In genomic region chr1:24640288-24640687, GRCh38 we compare ENCODE assay signal across 14 cellular contexts. TPM values are rescaled to one million over a fixed set of nuclear protein-coding genes. Genes with fewer than 3 reads are reported as not detected.
A peak's percentile ranks its signal among the peaks of the same experiment; 100 is the strongest.
DNase-seq lines count a peak whose midpoint lies in the region; ATAC-seq, FAIRE-seq and TF ChIP-seq lines count a peak whose summit lies in the region.
"Had no signal": no experiment of that assay in that cellular context is flagged by ENCODE, and none has a peak within 500 bp of the region (broad histone marks: within the 10 kb centered on the region; RNA-seq: fewer than 3 reads in every experiment).

No MANE protein-coding gene starts in this region.

- DNase-seq in NCI-H2029 (lab: John Stamatoyannopoulos, UW) (peak; percentile 63), NCI-H2029 treated with DMSO at 0.1 percent for 48 hours (lab: John Stamatoyannopoulos, UW) (no peak), Calu3 (no peak), K562 (ENCODE audit: extremely low read depth in 1 of 4, low spot score in 3 of 4) (peak in 1 of 4 experiments; percentile 53), GM19239 (ENCODE audit: insufficient read length, low spot score) (no peak)
- no peak for DNase-seq in naive thymus-derived CD8-positive, alpha-beta T cell
- DNase-seq: activated CD4-positive, alpha-beta T cell treated with anti-CD3 and anti-CD28 coated beads for 1 hour; activated naive CD8-positive, alpha-beta T cell treated with anti-CD3 and anti-CD28 coated beads, Interleukin-2, amount 10 ng/mL, durations not matched to agents 7 days and 5 days; NCI-H526 treated with DMSO at 0.1 percent for 48 hours; stimulated activated CD4-positive, alpha-beta T cell treated with anti-CD3 and anti-CD28 coated beads, Interleukin-4, amount 100 ng/mL, for 24 hours had no signal

- peaks cover 18 to 19% of the 10 kb centered on the region in 2 experiments for H3K4me1 ChIP-seq in K562 (replicated peaks in 1 of 2; ENCODE audit: control insufficient read depth in 2 of 2, insufficient read depth in 2 of 2, low read length in 2 of 2)

- TF ChIP-seq POLR2A in K562 (conservative IDR thresholded peaks at IDR 0.05): no peak

- 72% methylated on average over 7 of the region's 7 CpGs for WGBS in K562 (ENCODE audit: insufficient coverage, low coverage, missing lambda C conversion rate)

- no peaks in the 10 kb centered on the region for H3K9me1 ChIP-seq in K562 (ENCODE audit: control insufficient read depth, insufficient read depth, low read length)

- H3K4me2 ChIP-seq in K562 (ENCODE audit: insufficient read depth, low read length): no peak overlapping the region

- peaks cover 14% of the 10 kb centered on the region for H4K20me1 ChIP-seq in K562 (replicated peaks; ENCODE audit: control insufficient read depth, insufficient read depth, low read length)

- peaks cover 31% of the 10 kb centered on the region for H3K4me1 Mint-ChIP-seq in Calu3 (ENCODE audit: low read depth, unreplicated experiment)
- H3K4me1 Mint-ChIP-seq in naive thymus-derived CD8-positive, alpha-beta T cell: peaks cover 14 to 30% (median 27%) of the 10 kb centered on the region in 4 donors

- H3K9me3 ChIP-seq in K562 (replicated peaks; ENCODE audit: control insufficient read depth, insufficient read depth, low read depth, low read length): no peaks in the 10 kb centered on the region

- no peak overlapping the region for H3K9ac ChIP-seq in K562 (ENCODE audit: insufficient read depth in 1 of 2, low read depth in 2 of 2, low read length in 2 of 2)

- H3K79me2 ChIP-seq in K562 (ENCODE audit: control insufficient read depth, insufficient read depth, low read length): peaks cover 34% of the 10 kb centered on the region

- in situ Hi-C loops in K562 (cut with MboI): no loop called here

- TF ChIP-seq CTCF in Calu3 (IDR thresholded peaks at IDR 0.05; ENCODE audit: unreplicated experiment) (no peak), K562 (IDR thresholded peaks at IDR 0.05 in 2 of 3, conservative IDR thresholded peaks at IDR 0.05 in 1 of 3; ENCODE audit: insufficient read depth in 2 of 3, low read depth in 1 of 3, low read length in 3 of 3) (no peak)

- no peaks in the 10 kb centered on the region for H3K9me3 Mint-ChIP-seq in Calu3 (ENCODE audit: low read depth, unreplicated experiment)
- no peaks in the 10 kb centered on the region for H3K9me3 Mint-ChIP-seq in naive thymus-derived CD8-positive, alpha-beta T cell
- H3K9me3 Mint-ChIP-seq: activated naive CD8-positive, alpha-beta T cell treated with anti-CD3 and anti-CD28 coated beads, Interleukin-2, amount 10 ng/mL, durations not matched to agents 7 days and 5 days had no signal

- H3K27ac Mint-ChIP-seq in Calu3 (ENCODE audit: unreplicated experiment): peak overlapping the region; percentile 9
- peak overlapping the region in 9 of 10 donors; percentile 38 to 100 (median 99) for H3K27ac Mint-ChIP-seq in naive thymus-derived CD8-positive, alpha-beta T cell

- no peak overlapping the region for H3K4me3 Mint-ChIP-seq in Calu3 (ENCODE audit: low read depth, unreplicated experiment)
- H3K4me3 Mint-ChIP-seq in naive thymus-derived CD8-positive, alpha-beta T cell: peak overlapping the region in 7 of 10 donors; percentile 31 to 96 (median 81)
- H3K4me3 Mint-ChIP-seq: activated naive CD8-positive, alpha-beta T cell treated with anti-CD3 and anti-CD28 coated beads, Interleukin-2, amount 10 ng/mL, durations not matched to agents 7 days and 5 days had no signal

- no peak for TF ChIP-seq RAD21 in K562 (CRISPR knock-in tag; conservative IDR thresholded peaks at IDR 0.05 in 1 of 2, IDR thresholded peaks at IDR 0.05 in 1 of 2)

- intact Hi-C loops in Calu3 (cut with micrococcal nuclease; ENCODE audit: unreplicated experiment) (no loop called here), K562 (cut with micrococcal nuclease) (loop anchor here (5.0 kb wide), 1 partner anchor 107 kb away; the partner anchor contains the start of gene CLIC4)

- H3K36me3 Mint-ChIP-seq in Calu3 (ENCODE audit: insufficient read depth, unreplicated experiment): peaks cover 42% of the 10 kb centered on the region
- peaks cover 0 to 8% (median 0%) of the 10 kb centered on the region in 3 donors for H3K36me3 Mint-ChIP-seq in naive thymus-derived CD8-positive, alpha-beta T cell

- no peak overlapping the region for H3K4me3 ChIP-seq in K562
- H3K4me3 ChIP-seq: lung, SJSA1 had no signal

- FAIRE-seq in K562 (lab: Jason Lieb, UNC) (no peak), GM19239 (lab: Jason Lieb, UNC) (no peak)

- H3K27me3 ChIP-seq in K562 (ENCODE audit: control insufficient read depth in 2 of 2, insufficient read depth in 2 of 2, low read length in 2 of 2): peaks cover 2 to 6% of the 10 kb centered on the region in 2 experiments; a peak in 3 of 5 replicates
- H3K27me3 ChIP-seq: SJSA1 had no signal

- CTCF ChIA-PET in Calu3 (lab: Charles Lee): interaction anchor here (0.5 to 0.6 kb wide), 3 partner anchors 104 to 437 kb away, joined by 3 to 6 read pairs (median 3); no protein-coding TSS in a partner anchor
- CTCF ChIA-PET in K562 (lab: Yijun Ruan, JAX; ENCODE audit: low intra/inter-chr PET ratio): interaction anchor here (0.5 kb wide), 1 partner anchor 51 kb away, joined by 3 read pairs; no protein-coding TSS in a partner anchor

- no peaks in the 10 kb centered on the region for H3K27me3 Mint-ChIP-seq in Calu3 (ENCODE audit: unreplicated experiment)
- H3K27me3 Mint-ChIP-seq in naive thymus-derived CD8-positive, alpha-beta T cell: no peaks in the 10 kb centered on the region

- H3K36me3 ChIP-seq in K562 (ENCODE audit: control insufficient read depth, insufficient read depth, low read length): peaks cover 13% of the 10 kb centered on the region

- ATAC-seq in K562: no peak
- no peak for ATAC-seq in naive thymus-derived CD8-positive, alpha-beta T cell
- no peak for ATAC-seq in HG03095 (IDR thresholded peaks at IDR 0.05; ENCODE audit: unreplicated experiment)
- ATAC-seq in GM18868 (IDR thresholded peaks at IDR 0.05; ENCODE audit: unreplicated experiment): no peak

- H3K27ac ChIP-seq in K562 (ENCODE audit: extremely low read depth, low read depth, low read length): no peak overlapping the region
- H3K27ac ChIP-seq: SJSA1 had no signal

- no peak for TF ChIP-seq EP300 in K562 (IDR thresholded peaks at IDR 0.05; ENCODE audit: low read length)

- H2AFZ ChIP-seq in K562 (ENCODE audit: low read depth, low read length): no peak overlapping the region

- POLR2A ChIA-PET in K562 (lab: Yijun Ruan, JAX): interaction anchor here (0.5 to 0.6 kb wide), 2 partner anchors 9 to 10 kb away, joined by 3 read pairs; no protein-coding TSS in a partner anchor
- POLR2A ChIA-PET in naive thymus-derived CD8-positive, alpha-beta T cell (lab: Charles Lee): interaction anchor here (0.7 kb wide), 1 partner anchor 127 kb away, joined by 3 read pairs; no protein-coding TSS in a partner anchor

- BruUV-seq in Calu3 (replicated peaks; lab: Mats Ljungman, UMichigan): no TSS peak
- BruUV-seq in K562 (replicated peaks; lab: Mats Ljungman, UMichigan): no TSS peak

TF ChIP-seq in K562, 482 proteins besides CTCF, POLR2A, EP300 and RAD21 (continues in another document):
- TF ChIP-seq, protein P1, sequence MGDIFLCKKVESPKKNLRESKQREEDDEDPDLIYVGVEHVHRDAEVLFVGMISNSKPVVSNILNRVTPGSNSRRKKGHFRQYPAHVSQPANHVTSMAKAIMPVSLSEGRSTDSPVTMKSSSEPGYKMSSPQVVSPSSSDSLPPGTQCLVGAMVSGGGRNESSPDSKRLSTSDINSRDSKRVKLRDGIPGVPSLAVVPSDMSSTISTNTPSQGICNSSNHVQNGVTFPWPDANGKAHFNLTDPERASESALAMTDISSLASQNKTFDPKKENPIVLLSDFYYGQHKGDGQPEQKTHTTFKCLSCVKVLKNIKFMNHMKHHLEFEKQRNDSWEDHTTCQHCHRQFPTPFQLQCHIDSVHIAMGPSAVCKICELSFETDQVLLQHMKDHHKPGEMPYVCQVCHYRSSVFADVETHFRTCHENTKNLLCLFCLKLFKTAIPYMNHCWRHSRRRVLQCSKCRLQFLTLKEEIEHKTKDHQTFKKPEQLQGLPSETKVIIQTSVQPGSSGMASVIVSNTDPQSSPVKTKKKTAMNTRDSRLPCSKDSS (IDR thresholded peaks at IDR 0.05; ENCODE audit: low read depth, partially characterized antibody): no peak
- TF ChIP-seq EP400 (IDR thresholded peaks at IDR 0.05): no peak

RNA-seq across cellular contexts. Expression of gene SRRM1, which starts 2.8 kb away (rescaled TPM):
- total RNA-seq in Calu3 (2022): 122 and 130 TPM in 2 replicates
- 217 and 656 TPM in 2 replicates for total RNA-seq in K562 (2011; cell fraction: chromatin; rRNA removed; ENCODE audit: low replicate concordance)
- total RNA-seq in K562 (2011; cell fraction: nucleolus; rRNA removed): 132 and 167 TPM in 2 replicates
- 277 and 407 TPM in 2 replicates for total RNA-seq in K562 (2011; cell fraction: nucleoplasm; rRNA removed)
- 54.5 and 59.4 TPM in 2 replicates for total RNA-seq in K562 (2014; rRNA removed)
- 81.0 and 89.6 TPM in 2 replicates for total RNA-seq in K562 (2014; rRNA removed; fragmentation: Illumina TruSeq; extraction: Trizol)
- 86.4 and 86.7 TPM in 2 replicates for total RNA-seq in K562 (2015; rRNA removed; fragmentation: Illumina TruSeq; extraction: Trizol)
- 200 and 225 TPM in 2 replicates for total RNA-seq in K562 (2021)
- 76.5 and 152 TPM in 2 replicates for polyA plus RNA-seq in K562 (2011; rRNA removed)
- 38.3 and 58.6 TPM in 2 replicates for polyA plus RNA-seq in K562 (2011; cell fraction: cytosol; rRNA removed)
- polyA plus RNA-seq in K562 (2011; cell fraction: nucleus; rRNA removed): 322 and 323 TPM in 2 replicates
- 92.3 and 93.9 TPM in 2 replicates for polyA plus RNA-seq in K562 (2012)
- polyA plus RNA-seq in K562 (2014; fragmentation: Illumina TruSeq; extraction: Trizol): 152 and 179 TPM in 2 replicates
- 100 to 1,000 TPM; 115 to 268 TPM for polyA plus RNA-seq in K562 (2014; fragmentation: Nextera tagmentation; extraction: Ambion mirVana)
- 112 and 141 TPM in 2 replicates for polyA plus RNA-seq in K562 (2014; rRNA removed)
- 132 and 178 TPM in 2 replicates for polyA minus RNA-seq in K562 (2011; rRNA and poly(A)+ RNA removed)
- 73.1 and 83.0 TPM in 2 replicates for polyA minus RNA-seq in K562 (2011; cell fraction: cytosol; rRNA and poly(A)+ RNA removed)
- polyA minus RNA-seq in K562 (2011; cell fraction: nucleus; rRNA and poly(A)+ RNA removed): 176 and 371 TPM in 2 replicates
- total RNA-seq in naive thymus-derived CD8-positive, alpha-beta T cell: 100 to 1,000 TPM; 258 to 275 TPM
- 100 to 1,000 TPM; 122 to 245 (median 197) TPM for polyA plus RNA-seq in naive thymus-derived CD8-positive, alpha-beta T cell
